In the genomic region with DNA sequence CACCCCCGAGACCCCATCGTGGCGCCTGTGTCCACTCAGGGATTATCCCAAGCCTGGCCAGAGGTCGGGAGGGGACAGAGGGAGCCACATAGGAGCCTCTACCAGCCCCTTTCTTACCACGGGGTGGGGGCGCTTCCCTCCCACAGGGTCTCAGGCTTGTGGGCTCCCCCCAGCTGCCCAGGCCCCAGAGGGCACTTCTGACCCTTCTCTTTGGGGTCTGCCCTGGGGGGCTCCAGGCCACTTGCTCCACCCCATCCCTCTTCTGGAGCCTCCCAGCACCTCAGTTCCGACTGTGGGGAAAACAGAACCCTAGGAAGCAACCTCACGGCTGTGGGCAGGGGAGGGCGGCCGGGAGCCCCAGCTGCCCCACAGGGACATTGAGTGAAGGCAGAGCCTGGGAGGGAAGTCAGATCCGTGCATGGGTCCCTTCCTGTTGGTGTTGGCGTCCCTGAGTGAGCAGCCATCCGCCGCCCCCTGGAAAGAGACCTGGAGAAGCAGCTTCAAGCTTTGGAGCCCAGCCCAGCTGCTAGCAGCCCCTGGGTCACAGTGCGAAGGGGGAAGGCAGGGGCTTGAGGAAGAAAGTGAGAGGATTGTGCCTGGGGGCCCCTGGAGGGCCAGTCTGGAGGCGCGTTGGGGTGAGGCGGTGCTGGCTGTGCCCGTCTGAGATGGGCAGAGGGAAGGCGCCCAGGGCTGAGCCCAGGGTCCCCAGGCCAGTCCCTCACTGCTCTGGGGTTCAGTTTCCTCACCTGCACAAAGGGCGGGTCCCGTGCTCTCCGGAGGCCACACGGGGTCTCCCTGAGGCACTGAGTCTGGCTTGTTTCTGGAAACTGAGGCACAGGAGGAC, we compare ENCODE assay signal across 8 cellular contexts. TPM values are rescaled to one million over a fixed set of nuclear protein-coding genes. Genes with fewer than 3 reads are reported as not detected.
DNase-seq lines count a peak whose midpoint lies in the region; FAIRE-seq and TF ChIP-seq lines count a peak whose summit lies in the region.

No MANE protein-coding gene starts in this region.

- DNase-seq in MM.1S (no peak), bronchial epithelial cell (ENCODE audit: low read depth) (no peak), transverse colon (no peak), SIG-M5 treated with dmso at 0.1 percent for 504 hours (lab: John Stamatoyannopoulos, UW; ENCODE audit: unreplicated experiment) (no peak), SW480 (ENCODE audit: low spot score) (no peak), AG20443 (ENCODE audit: low spot score) (no peak)

- no peak for TF ChIP-seq EP300 in transverse colon (IDR thresholded peaks at IDR 0.05; ENCODE audit: low read depth)

- no peak for FAIRE-seq in bronchial epithelial cell (lab: Jason Lieb, UNC)

- H3K4me3 ChIP-seq in BLaER1 treated with 17β-estradiol and CSF1 and Interleukin-3, amounts not matched to agents 10 nM and 100 nM: peak overlapping the region; percentile 1 to 76 (median 55); a peak in 18 of 20 replicates
- H3K4me3 ChIP-seq in MM.1S (ENCODE audit: low read length) (no peak overlapping the region), bronchial epithelial cell (ENCODE audit: low read depth, low read length) (peak overlapping the region; percentile 40), mucosa of stomach (ENCODE audit: low read length) (peak overlapping the region; percentile 60), transverse colon (peak overlapping the region in 2 of 4 donors; percentile 9 to 24)

- H3K27ac ChIP-seq in BLaER1 treated with 17β-estradiol and CSF1 and Interleukin-3, amounts not matched to agents 10 nM and 100 nM: peak overlapping the region; percentile 31 to 99 (median 94); a peak in 21 of 22 replicates
- H3K27ac ChIP-seq in MM.1S (ENCODE audit: low read length) (no peak overlapping the region), transverse colon (peak overlapping the region in 1 of 4 donors; percentile 54)

- intact Hi-C loops in transverse colon (cut with DNase I; ENCODE audit: low total_unique reads): no loop called here

- H4K20me1 ChIP-seq in BLaER1 treated with 17β-estradiol and CSF1 and Interleukin-3, amounts not matched to agents 10 nM and 100 nM: peaks cover 0 to 24% (median 0%) of the 10 kb centered on the region in 11 experiments; a peak in 4 of 22 replicates
- no peaks in the 10 kb centered on the region for H4K20me1 ChIP-seq in MM.1S (ENCODE audit: insufficient read depth, low read length)

- TF ChIP-seq CTCF in MM.1S (IDR thresholded peaks at IDR 0.05; ENCODE audit: low read length) (no peak), bronchial epithelial cell (IDR thresholded peaks at IDR 0.05; ENCODE audit: insufficient read depth, low read length, severe bottlenecking) (no peak), transverse colon (IDR thresholded peaks at IDR 0.05) (no peak)

- no peak for TF ChIP-seq POLR2A in transverse colon (IDR thresholded peaks at IDR 0.05)

- peak overlapping the region; percentile 87 to 99 (median 95) for H3K4me2 ChIP-seq in BLaER1 treated with 17β-estradiol and CSF1 and Interleukin-3, amounts not matched to agents 10 nM and 100 nM
- peak overlapping the region; percentile 45 for H3K4me2 ChIP-seq in MM.1S (ENCODE audit: low read depth, low read length)

- peaks cover 0 to 39% (median 13%) of the 10 kb centered on the region in 11 experiments; a peak in 15 of 22 replicates for H3K36me3 ChIP-seq in BLaER1 treated with 17β-estradiol and CSF1 and Interleukin-3, amounts not matched to agents 10 nM and 100 nM
- no peaks in the 10 kb centered on the region for H3K36me3 ChIP-seq in MM.1S (replicated peaks; ENCODE audit: insufficient read depth, low read length)
- H3K36me3 ChIP-seq in bronchial epithelial cell (ENCODE audit: control insufficient read depth, insufficient read depth, low read length): no peaks in the 10 kb centered on the region
- no peaks in the 10 kb centered on the region for H3K36me3 ChIP-seq in mucosa of stomach (ENCODE audit: control insufficient read depth, insufficient read depth, low read length)
- H3K36me3 ChIP-seq in transverse colon: no peaks in the 10 kb centered on the region

- in situ Hi-C loops in transverse colon (cut with MboI; ENCODE audit: low pct_ligation_motif_present in 1 of 4, low pct_unique_long_range_greater_than_20kb in 1 of 4, low sequenced_read_pairs in 3 of 4): loop anchor here in 2 of 4 donors (25.0 kb wide), 2 partner anchors 126 to 176 kb away; no protein-coding TSS in a partner anchor

- 65% methylated on average over 21 of the region's 24 CpGs; no CpG with 5 or more reads in 1 of the 2 donors for WGBS in transverse colon (ENCODE audit: low coverage in 1 of 2), 2 donors

- no peaks in the 10 kb centered on the region for H3K27me3 ChIP-seq in BLaER1 treated with 17β-estradiol and CSF1 and Interleukin-3, amounts not matched to agents 10 nM and 100 nM
- H3K27me3 ChIP-seq in MM.1S (replicated peaks; ENCODE audit: insufficient read depth, low read length) (no peaks in the 10 kb centered on the region), bronchial epithelial cell (ENCODE audit: control insufficient read depth, insufficient read depth, low read length) (no peaks in the 10 kb centered on the region), mucosa of stomach (ENCODE audit: control insufficient read depth, insufficient read depth, low read length) (no peaks in the 10 kb centered on the region), transverse colon (no peaks in the 10 kb centered on the region)

- peak overlapping the region; percentile 2; the same call in 1 of the 2 replicates for H2AFZ ChIP-seq in MM.1S (ENCODE audit: low read length)

- H3K79me2 ChIP-seq in MM.1S (ENCODE audit: low read length): no peaks in the 10 kb centered on the region

- no peaks in the 10 kb centered on the region for H3K9me2 ChIP-seq in MM.1S (replicated peaks; ENCODE audit: insufficient read depth, low read length)

- H3K4me1 ChIP-seq in BLaER1 treated with 17β-estradiol and CSF1 and Interleukin-3, amounts not matched to agents 10 nM and 100 nM: peaks cover 80 to 97% (median 94%) of the 10 kb centered on the region in 10 experiments
- H3K4me1 ChIP-seq in MM.1S (ENCODE audit: low read length) (no peaks in the 10 kb centered on the region), mucosa of stomach (ENCODE audit: control insufficient read depth, insufficient read depth, low read length) (peaks cover 49% of the 10 kb centered on the region), transverse colon (peaks cover 7 to 37% (median 27%) of the 10 kb centered on the region in 4 donors)

- peak overlapping the region; percentile 65 to 89 (median 76) for H3K9ac ChIP-seq in BLaER1 treated with 17β-estradiol and CSF1 and Interleukin-3, amounts not matched to agents 10 nM and 100 nM
- H3K9ac ChIP-seq in MM.1S (ENCODE audit: low read length) (no peak overlapping the region; the same call in 1 of the 2 replicates), mucosa of stomach (ENCODE audit: low read length) (peak overlapping the region; percentile 61)

- H3F3A ChIP-seq in MM.1S (ENCODE audit: insufficient read depth, low read length): peaks cover 11% of the 10 kb centered on the region; the same call in 1 of the 2 replicates

- no peaks in the 10 kb centered on the region for H3K9me3 ChIP-seq in BLaER1 treated with 17β-estradiol and CSF1 and Interleukin-3, amounts not matched to agents 10 nM and 100 nM (replicated peaks in 1 of 11)
- no peaks in the 10 kb centered on the region for H3K9me3 ChIP-seq in MM.1S (replicated peaks; ENCODE audit: insufficient read depth, low read length)
- H3K9me3 ChIP-seq in mucosa of stomach (ENCODE audit: control insufficient read depth, low read length): no peaks in the 10 kb centered on the region
- H3K9me3 ChIP-seq in transverse colon: no peaks in the 10 kb centered on the region

RNA-seq across cellular contexts. Expression of gene RRP1, which starts 22.1 kb away (rescaled TPM):
- 27.1 and 34.5 TPM in 2 replicates for total RNA-seq in bronchial epithelial cell
- total RNA-seq in transverse colon: 10 to 100 TPM in 2 of 4 donors, 1 to 10 TPM in 2; 5.2 to 26.1 (median 11.1) TPM

RNA-seq across cellular contexts. Expression of gene CSTB, which starts 35.4 kb away (rescaled TPM):
- total RNA-seq in bronchial epithelial cell (31.3 and 139 TPM in 2 replicates), transverse colon (10 to 100 TPM; 16.1 to 61.7 (median 19.6) TPM)

RNA-seq across cellular contexts. Expression of gene AGPAT3, which starts 53.5 kb away (rescaled TPM):
- total RNA-seq in bronchial epithelial cell (40.5 and 47.5 TPM in 2 replicates), transverse colon (100 to 1,000 TPM in 1 of 4 donors, 10 to 100 TPM in 3; 59.9 to 116 (median 85.3) TPM)
